Comparison of ENCODE assay signal across 22 cellular contexts in the genomic region with DNA sequence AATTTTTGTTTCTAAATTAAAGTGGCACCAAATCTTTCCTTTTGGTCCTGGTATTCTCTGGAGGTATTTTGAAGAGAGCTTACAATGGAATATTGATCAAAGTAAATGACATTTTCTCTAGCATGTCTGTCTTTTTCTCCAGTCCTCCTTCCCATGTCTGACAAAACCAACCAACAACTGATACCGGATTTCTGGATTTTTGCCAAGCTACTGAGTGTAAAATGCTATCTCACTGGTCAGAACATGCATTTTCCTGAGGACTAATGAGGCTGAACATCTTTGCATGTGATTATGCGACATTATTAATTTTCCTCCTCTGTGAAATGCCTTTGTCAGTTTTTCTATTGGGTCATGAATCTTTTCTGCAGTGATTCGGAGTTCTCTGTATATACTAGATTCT.
"Had no signal": no experiment of that assay in that cellular context is flagged by ENCODE, and none has a peak within 500 bp of the region (broad histone marks: within the 10 kb centered on the region; RNA-seq: fewer than 3 reads in every experiment).

No MANE protein-coding gene starts in this region.

- H3K9me3 Mint-ChIP-seq: activated naive CD4-positive, alpha-beta T cell treated with anti-CD3 and anti-CD28 coated beads for 36 hours; activated naive CD8-positive, alpha-beta T cell treated with anti-CD3 and anti-CD28 coated beads, Interleukin-2, amount 50 U/mL, for 24 hours; activated T-helper 2 cell treated with anti-CD3 and anti-CD28 coated beads, Interferon-gamma antibody, Interleukin-2, Interleukin-4, amounts not matched to agents 10 μg/mL and 5 μg/mL and 100 μg/mL, durations not matched to agents 14 hours and 24 hours and 36 hours; endodermal cell; neural crest cell had no signal

- H3K9me3 ChIP-seq: gastroesophageal sphincter, heart right ventricle, psoas muscle, right lobe of liver, tibial nerve had no signal

- H3K4me1 Mint-ChIP-seq: activated naive CD8-positive, alpha-beta T cell treated with anti-CD3 and anti-CD28 coated beads, Interleukin-2, amount 50 U/mL, for 24 hours; endodermal cell; neural crest cell had no signal

- DNase-seq: activated CD4-positive, alpha-beta T cell treated with anti-CD3 and anti-CD28 coated beads for 1 hour; activated CD4-positive, alpha-beta T cell treated with anti-CD3 and anti-CD28 coated beads, Interleukin-2, amount 50 U/mL, for 4 hours; activated naive CD4-positive, alpha-beta T cell treated with anti-CD3 and anti-CD28 coated beads for 36 hours; activated naive CD8-positive, alpha-beta T cell treated with anti-CD3 and anti-CD28 coated beads, Interleukin-2, amount 50 U/mL, for 24 hours; aorta; dorsolateral prefrontal cortex; endodermal cell; heart right ventricle; islet precursor cell; midbrain; psoas muscle; right lobe of liver; stimulated activated CD4-positive, alpha-beta T cell treated with anti-CD3 and anti-CD28 coated beads, Interleukin-4, amount 100 ng/mL, for 4 hours; stimulated activated CD8-positive, alpha-beta memory T cell treated with anti-CD3 and anti-CD28 coated beads, Interleukin-4, amount 100 ng/mL, for 48 hours; stimulated activated naive CD4-positive, alpha-beta T cell treated with Interleukin-2 at 50 U/mL for 16 hours; substantia nigra had no signal

- H3K4me1 ChIP-seq: psoas muscle, right lobe of liver had no signal

- H3K36me3 ChIP-seq: right lobe of liver had no signal

- ATAC-seq: activated naive CD8-positive, alpha-beta T cell treated with anti-CD3 and anti-CD28 coated beads, Interleukin-2, amount 50 U/mL, for 24 hours; gastroesophageal sphincter; heart right ventricle; psoas muscle; right lobe of liver had no signal

- H3K27me3 ChIP-seq: dorsolateral prefrontal cortex, gastroesophageal sphincter, heart right ventricle, right lobe of liver, tibial nerve had no signal

- H3K27ac Mint-ChIP-seq: activated naive CD4-positive, alpha-beta T cell treated with anti-CD3 and anti-CD28 coated beads for 36 hours; activated naive CD8-positive, alpha-beta T cell treated with anti-CD3 and anti-CD28 coated beads, Interleukin-2, amount 50 U/mL, for 24 hours; activated T-helper 2 cell treated with anti-CD3 and anti-CD28 coated beads, Interferon-gamma antibody, Interleukin-2, Interleukin-4, amounts not matched to agents 10 μg/mL and 5 μg/mL and 100 μg/mL, durations not matched to agents 14 hours and 24 hours and 36 hours; endodermal cell had no signal

- H3K4me3 Mint-ChIP-seq: activated naive CD4-positive, alpha-beta T cell treated with anti-CD3 and anti-CD28 coated beads for 36 hours; activated naive CD8-positive, alpha-beta T cell treated with anti-CD3 and anti-CD28 coated beads, Interleukin-2, amount 50 U/mL, for 24 hours; endodermal cell; neural crest cell had no signal

- H3K4me3 ChIP-seq: dorsolateral prefrontal cortex, gastroesophageal sphincter, heart right ventricle, lung, psoas muscle, right lobe of liver, smooth muscle cell, tibial nerve had no signal

- H3K27me3 Mint-ChIP-seq: activated naive CD8-positive, alpha-beta T cell treated with anti-CD3 and anti-CD28 coated beads, Interleukin-2, amount 50 U/mL, for 24 hours had no signal
